In the genomic region with DNA sequence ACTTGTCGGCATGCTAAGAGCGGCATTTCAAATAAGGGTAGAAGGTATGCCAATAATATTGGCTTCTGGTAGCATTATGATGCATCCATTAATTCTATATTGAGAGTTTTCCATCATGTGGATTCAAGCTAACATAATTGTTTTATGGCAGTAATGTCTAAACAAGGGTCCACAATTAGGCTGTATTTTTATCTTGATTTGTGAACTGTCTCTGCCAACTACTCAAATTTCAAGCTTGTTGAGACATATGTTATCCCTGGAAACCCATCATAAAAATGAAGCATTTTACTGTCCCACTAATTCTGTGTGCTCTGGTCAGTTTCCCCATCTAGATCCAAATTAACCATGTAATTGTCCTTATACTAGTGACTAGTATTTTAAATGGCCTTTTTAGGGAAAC, we compare ENCODE assay signal across 9 cellular contexts. TPM values are rescaled to one million over a fixed set of nuclear protein-coding genes. Genes with fewer than 3 reads are reported as not detected.
"Had no signal": no experiment of that assay in that cellular context is flagged by ENCODE, and none has a peak within 500 bp of the region (broad histone marks: within the 10 kb centered on the region; RNA-seq: fewer than 3 reads in every experiment).

No MANE protein-coding gene starts in this region.

- H3K4me1 Mint-ChIP-seq: H9 had no signal

- H3K4me3 ChIP-seq: GM23248, K562 had no signal

- DNase-seq: GM23248, GOT3, H9, HCEC 1CT, IMR-90, KG1 had no signal

- H3K4me3 Mint-ChIP-seq: H9 had no signal

- ATAC-seq: K562 had no signal

- H3K27ac Mint-ChIP-seq: H9 had no signal

- H3K27ac ChIP-seq: GM23248 had no signal

RNA-seq across cellular contexts. Expression of a gene that starts 1.3 kb away (rescaled TPM):
- total RNA-seq: GM23248, H4, HT-29, IMR-90, K562 had no signal
